Comparison of ENCODE assay signal across 8 cellular contexts in the genomic region with DNA sequence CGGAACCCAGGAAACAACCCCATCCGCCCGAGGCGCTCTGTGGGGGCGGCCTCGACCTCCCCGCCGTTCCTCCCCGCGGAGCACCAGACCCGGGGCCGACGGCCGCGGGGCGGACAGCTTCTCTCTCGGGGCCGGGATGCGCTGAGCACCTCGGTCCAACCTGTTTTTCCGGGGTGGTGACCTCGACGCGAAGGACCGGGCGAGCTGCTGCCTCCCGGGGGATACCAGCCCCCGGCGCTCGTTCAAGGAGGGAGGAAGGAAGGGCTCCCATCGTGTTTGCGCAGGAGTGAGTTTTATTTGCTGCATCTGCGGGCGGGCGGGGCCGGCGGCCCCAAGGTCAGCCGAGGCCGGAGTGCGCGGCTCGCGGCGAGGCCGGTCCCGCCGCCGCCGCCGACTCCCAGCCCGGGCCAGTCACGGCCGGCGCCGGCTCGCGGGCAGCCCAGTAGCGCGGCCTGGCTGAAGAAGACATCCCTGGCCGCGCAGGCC.
DNase-seq lines count a peak whose midpoint lies in the region; ATAC-seq and TF ChIP-seq lines count a peak whose summit lies in the region.

No MANE protein-coding gene starts in this region.

- H3K36me3 ChIP-seq in iPS-20b (ENCODE audit: insufficient read depth, low read depth, low read length) = peaks cover 37% of the 10 kb centered on the region

- no peaks in the 10 kb centered on the region for H3K27me3 ChIP-seq in iPS-20b (ENCODE audit: insufficient read depth, low read length)

- peaks cover 21% of the 10 kb centered on the region; the same call in 1 of the 2 replicates for H3K4me1 ChIP-seq in iPS-20b (ENCODE audit: insufficient read depth, low read length)

- H3K4me3 ChIP-seq in astrocyte of the spinal cord (ENCODE audit: low read depth, low read length) = peak overlapping the region; percentile 83
- H3K4me3 ChIP-seq in iPS-20b (ENCODE audit: low read length) = peak overlapping the region; percentile 85

- ATAC-seq in HG03066 (IDR thresholded peaks at IDR 0.05; ENCODE audit: low read depth, unreplicated experiment) = peak; percentile 33

- H3K9ac ChIP-seq in iPS-20b (ENCODE audit: low read depth, low read length) = peak overlapping the region; percentile 83

- no peak for TF ChIP-seq CTCF in astrocyte of the spinal cord (IDR thresholded peaks at IDR 0.05; ENCODE audit: low read depth, low read length)

- no peaks in the 10 kb centered on the region for H3K9me3 ChIP-seq in iPS-20b (ENCODE audit: insufficient read depth, low read depth, low read length)

- in situ Hi-C loops in astrocyte of the spinal cord (cut with HindIII; ENCODE audit: low sequenced_read_pairs) = no loop called here

- H3K27ac ChIP-seq in iPS-20b (ENCODE audit: low read length) = no peak overlapping the region

- DNase-seq in SIG-M5 treated with dmso at 0.1 percent for 504 hours (lab: John Stamatoyannopoulos, UW; ENCODE audit: unreplicated experiment) (peak; percentile 26), SIG-M5 (lab: John Stamatoyannopoulos, UW) (no peak), SW480 (ENCODE audit: low spot score) (peak; percentile 21), astrocyte of the spinal cord (ENCODE audit: low read depth, low spot score) (no peak), NOMO-1 treated with dmso at 0.1 percent for 144 hours (lab: John Stamatoyannopoulos, UW; ENCODE audit: unreplicated experiment) (no peak)
- peak; percentile 64 for DNase-seq in stimulated activated CD4-positive, alpha-beta T cell treated with anti-CD3 and anti-CD28 coated beads, Interleukin-15, amount 100 ng/mL, for 24 hours

Comparison
In these comparisons a context has a peak if more than half of its experiments do, and no peak if none do; other contexts are left out.
1. DNase-seq: peak in SIG-M5 treated with dmso at 0.1 percent for 504 hours (single experiment), SW480 (single experiment) and stimulated activated CD4-positive, alpha-beta T cell treated with anti-CD3 and anti-CD28 coated beads, Interleukin-15, amount 100 ng/mL, for 24 hours (single experiment); none in SIG-M5 (single experiment), astrocyte of the spinal cord (single experiment) and NOMO-1 treated with dmso at 0.1 percent for 144 hours (single experiment).